Comparison of ENCODE assay signal across 2 cellular contexts in the genomic region with DNA sequence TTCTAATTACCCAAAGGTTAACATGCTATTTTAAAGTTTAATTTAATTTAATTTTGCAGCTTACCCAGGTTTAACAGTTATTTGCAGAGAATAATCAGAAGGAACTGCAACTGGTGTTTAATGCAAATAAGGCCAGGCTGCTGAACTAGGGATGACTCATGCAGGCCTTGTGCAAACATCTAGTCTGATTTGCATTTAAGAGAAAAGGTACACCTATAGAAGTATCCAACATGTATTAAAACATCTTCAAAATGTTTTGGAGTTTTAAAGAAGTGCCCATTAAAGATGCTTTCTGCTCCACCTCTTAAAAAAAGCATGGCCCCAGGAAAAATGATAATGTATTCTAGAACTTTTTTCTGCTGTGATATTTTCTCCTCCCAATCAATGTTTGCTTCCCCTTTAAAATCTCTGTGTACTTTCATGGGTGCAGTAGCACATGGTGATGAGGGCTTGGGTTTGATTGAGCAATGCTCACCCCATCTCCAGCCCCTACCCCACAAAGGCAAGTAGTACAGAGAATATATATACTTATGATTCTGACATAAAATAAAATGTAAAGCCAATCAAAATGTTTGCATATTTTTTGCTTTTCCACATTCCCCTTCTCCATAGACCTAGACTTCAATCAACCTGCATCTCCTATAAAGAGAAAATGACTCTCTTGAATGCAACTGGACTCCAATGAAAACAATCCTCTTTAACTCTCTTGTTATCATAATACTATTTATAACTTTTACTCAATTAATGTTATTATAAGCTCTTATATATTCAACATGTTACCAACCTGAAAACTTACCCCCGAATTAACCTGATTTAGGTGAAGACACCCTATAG.
TF ChIP-seq lines count a peak whose summit lies in the region.

No MANE protein-coding gene starts in this region.

TF ChIP-seq in IMR-90, 13 proteins besides CTCF, POLR2A, EP300 and RAD21 (continued from another document):
- TF ChIP-seq CEBPB (IDR thresholded peaks at IDR 0.05; ENCODE audit: low read depth, low read length) (peak; percentile 83), MAFK (IDR thresholded peaks at IDR 0.05; ENCODE audit: low read depth, low read length) (no peak), RFX5 (IDR thresholded peaks at IDR 0.05; ENCODE audit: low read depth, low read length) (no peak)

TF ChIP-seq in WTC11, 78 proteins besides CTCF, POLR2A, EP300 and RAD21 (continued from another document):
- TF ChIP-seq, protein P1, sequence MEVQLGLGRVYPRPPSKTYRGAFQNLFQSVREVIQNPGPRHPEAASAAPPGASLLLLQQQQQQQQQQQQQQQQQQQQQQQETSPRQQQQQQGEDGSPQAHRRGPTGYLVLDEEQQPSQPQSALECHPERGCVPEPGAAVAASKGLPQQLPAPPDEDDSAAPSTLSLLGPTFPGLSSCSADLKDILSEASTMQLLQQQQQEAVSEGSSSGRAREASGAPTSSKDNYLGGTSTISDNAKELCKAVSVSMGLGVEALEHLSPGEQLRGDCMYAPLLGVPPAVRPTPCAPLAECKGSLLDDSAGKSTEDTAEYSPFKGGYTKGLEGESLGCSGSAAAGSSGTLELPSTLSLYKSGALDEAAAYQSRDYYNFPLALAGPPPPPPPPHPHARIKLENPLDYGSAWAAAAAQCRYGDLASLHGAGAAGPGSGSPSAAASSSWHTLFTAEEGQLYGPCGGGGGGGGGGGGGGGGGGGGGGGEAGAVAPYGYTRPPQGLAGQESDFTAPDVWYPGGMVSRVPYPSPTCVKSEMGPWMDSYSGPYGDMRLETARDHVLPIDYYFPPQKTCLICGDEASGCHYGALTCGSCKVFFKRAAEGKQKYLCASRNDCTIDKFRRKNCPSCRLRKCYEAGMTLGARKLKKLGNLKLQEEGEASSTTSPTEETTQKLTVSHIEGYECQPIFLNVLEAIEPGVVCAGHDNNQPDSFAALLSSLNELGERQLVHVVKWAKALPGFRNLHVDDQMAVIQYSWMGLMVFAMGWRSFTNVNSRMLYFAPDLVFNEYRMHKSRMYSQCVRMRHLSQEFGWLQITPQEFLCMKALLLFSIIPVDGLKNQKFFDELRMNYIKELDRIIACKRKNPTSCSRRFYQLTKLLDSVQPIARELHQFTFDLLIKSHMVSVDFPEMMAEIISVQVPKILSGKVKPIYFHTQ (CRISPR knock-in tag; IDR thresholded peaks at IDR 0.05), result no peak
TF ChIP-seq in WTC11: peak in this region for 0.
